ENCODE assay signal across 8 cellular contexts in genomic region chr12:47357006-47357405, GRCh38.
DNase-seq lines count a peak whose midpoint lies in the region; ATAC-seq and TF ChIP-seq lines count a peak whose summit lies in the region.
"Not testable (repeated sequence)": the region's sequence is repeated elsewhere in the genome, so short reads cannot be mapped to it uniquely, and the experiment has no call there.

No MANE protein-coding gene starts in this region.

- TF ChIP-seq CTCF in GM23338 (conservative IDR thresholded peaks at IDR 0.05; ENCODE audit: low read depth in 2 of 2); spleen (IDR thresholded peaks at IDR 0.05 in 8 of 11, conservative IDR thresholded peaks at IDR 0.05 in 3 of 11): not testable (repeated sequence)

- H3K36me3 Mint-ChIP-seq in GM23338 (ENCODE audit: low read depth), result not testable (repeated sequence)
- H3K36me3 Mint-ChIP-seq in T-helper 1 cell treated with Interleukin-12 subunit alpha and Interleukin-12 subunit beta and Interleukin-4 antibody, amounts not matched to agents 30 μg/mL and 1 μg/mL, for 36 hours (ENCODE audit: low read depth), result peaks cover 18% of the 10 kb centered on the region
- peaks cover 24% of the 10 kb centered on the region for H3K36me3 Mint-ChIP-seq in activated CD4-positive, alpha-beta memory T cell treated with anti-CD3 and anti-CD28 coated beads, Interleukin-2, amount 10 ng/mL, durations not matched to agents 7 days and 5 days (ENCODE audit: low read depth)
- H3K36me3 Mint-ChIP-seq in activated T-helper 17 cell treated with anti-CD3 and anti-CD28 coated beads, Interleukin-2, amount 50 U/mL, for 72 hours (ENCODE audit: low read depth), result peaks cover 40% of the 10 kb centered on the region
- peaks cover 31% of the 10 kb centered on the region for H3K36me3 Mint-ChIP-seq in activated naive CD8-positive, alpha-beta T cell treated with anti-CD3 and anti-CD28 coated beads, Interleukin-2, amount 10 ng/mL, durations not matched to agents 7 days and 5 days
- peaks cover 18% of the 10 kb centered on the region for H3K36me3 Mint-ChIP-seq in memory B cell

- peaks cover 0 to 31% (median 17%) of the 10 kb centered on the region in 11 experiments; a peak in 17 of 22 replicates for H3K9me3 ChIP-seq in BLaER1 treated with 17β-estradiol and CSF1 and Interleukin-3, amounts not matched to agents 10 nM and 100 nM (replicated peaks in 1 of 11)
- H3K9me3 ChIP-seq in spleen, result not testable (repeated sequence)

- peak overlapping the region; percentile 63 to 98 (median 92) for H3K27ac ChIP-seq in BLaER1 treated with 17β-estradiol and CSF1 and Interleukin-3, amounts not matched to agents 10 nM and 100 nM
- H3K27ac ChIP-seq in GM23338 (ENCODE audit: low read depth), result not testable (repeated sequence)
- peak overlapping the region; percentile 61 to 96 (median 82) for H3K27ac ChIP-seq in spleen

- H3K27me3 ChIP-seq in BLaER1 treated with 17β-estradiol and CSF1 and Interleukin-3, amounts not matched to agents 10 nM and 100 nM; GM23338 (ENCODE audit: insufficient read depth); spleen (replicated peaks in 1 of 7): not testable (repeated sequence)

- not testable (repeated sequence) for H2AFZ ChIP-seq in GM23338

- not testable (repeated sequence) for H4K20me1 ChIP-seq in BLaER1 treated with 17β-estradiol and CSF1 and Interleukin-3, amounts not matched to agents 10 nM and 100 nM; GM23338 (replicated peaks; ENCODE audit: insufficient read depth)

- not testable (repeated sequence) for TF ChIP-seq POLR2A in spleen (IDR thresholded peaks at IDR 0.05)

- H3K36me3 ChIP-seq in BLaER1 treated with 17β-estradiol and CSF1 and Interleukin-3, amounts not matched to agents 10 nM and 100 nM; GM23338 (ENCODE audit: insufficient read depth); spleen: not testable (repeated sequence)

- H3K4me3 Mint-ChIP-seq in GM23338; activated CD4-positive, alpha-beta memory T cell treated with anti-CD3 and anti-CD28 coated beads, Interleukin-2, amount 10 ng/mL, durations not matched to agents 7 days and 5 days: not testable (repeated sequence)
- H3K4me3 Mint-ChIP-seq in T-helper 1 cell treated with Interleukin-12 subunit alpha and Interleukin-12 subunit beta and Interleukin-4 antibody, amounts not matched to agents 30 μg/mL and 1 μg/mL, for 36 hours, result peak overlapping the region; percentile 69
- H3K4me3 Mint-ChIP-seq in activated T-helper 17 cell treated with anti-CD3 and anti-CD28 coated beads, Interleukin-2, amount 50 U/mL, for 72 hours, result peak overlapping the region; percentile 79
- H3K4me3 Mint-ChIP-seq in activated naive CD8-positive, alpha-beta T cell treated with anti-CD3 and anti-CD28 coated beads, Interleukin-2, amount 10 ng/mL, durations not matched to agents 7 days and 5 days, result peak overlapping the region; percentile 78
- peak overlapping the region; percentile 68 for H3K4me3 Mint-ChIP-seq in memory B cell

- not testable (repeated sequence) for H3K9me2 ChIP-seq in GM23338 (ENCODE audit: insufficient read depth)

- intact Hi-C loops in spleen (cut with DNase I; ENCODE audit: low total_unique reads), result not testable (repeated sequence)

- not testable (repeated sequence) for ATAC-seq in GM23338; activated T-helper 17 cell treated with anti-CD3 and anti-CD28 coated beads, Interleukin-2, amount 50 U/mL, for 72 hours (replicated peaks); activated naive CD8-positive, alpha-beta T cell treated with anti-CD3 and anti-CD28 coated beads, Interleukin-2, amount 10 ng/mL, durations not matched to agents 7 days and 5 days (ENCODE audit: low read depth); memory B cell (ENCODE audit: low read depth)

- peak overlapping the region; percentile 58 to 81 (median 71); a peak in 21 of 22 replicates for H3K4me2 ChIP-seq in BLaER1 treated with 17β-estradiol and CSF1 and Interleukin-3, amounts not matched to agents 10 nM and 100 nM
- not testable (repeated sequence) for H3K4me2 ChIP-seq in GM23338

- 86 to 93% (median 91%) methylated on average over 8 of the region's 8 CpGs for WGBS in spleen, 5 donors

- not testable (repeated sequence) for H3F3A ChIP-seq in GM23338 (replicated peaks; ENCODE audit: low read depth)

- DNase-seq in GM23338 (ENCODE audit: low spot score), result peak; percentile 13
- DNase-seq in activated CD4-positive, alpha-beta memory T cell treated with anti-CD3 and anti-CD28 coated beads, Interleukin-2, amount 10 ng/mL, durations not matched to agents 7 days and 5 days; activated naive CD8-positive, alpha-beta T cell treated with anti-CD3 and anti-CD28 coated beads, Interleukin-2, amount 10 ng/mL, durations not matched to agents 7 days and 5 days; memory B cell (ENCODE audit: low spot score in 2 of 2); spleen: not testable (repeated sequence)

- H3K9me3 Mint-ChIP-seq in GM23338; activated T-helper 17 cell treated with anti-CD3 and anti-CD28 coated beads, Interleukin-2, amount 50 U/mL, for 72 hours: not testable (repeated sequence)
- peaks cover 11% of the 10 kb centered on the region for H3K9me3 Mint-ChIP-seq in T-helper 1 cell treated with Interleukin-12 subunit alpha and Interleukin-12 subunit beta and Interleukin-4 antibody, amounts not matched to agents 30 μg/mL and 1 μg/mL, for 36 hours
- peaks cover 11% of the 10 kb centered on the region for H3K9me3 Mint-ChIP-seq in activated CD4-positive, alpha-beta memory T cell treated with anti-CD3 and anti-CD28 coated beads, Interleukin-2, amount 10 ng/mL, durations not matched to agents 7 days and 5 days
- H3K9me3 Mint-ChIP-seq in activated naive CD8-positive, alpha-beta T cell treated with anti-CD3 and anti-CD28 coated beads, Interleukin-2, amount 10 ng/mL, durations not matched to agents 7 days and 5 days, result peaks cover 10% of the 10 kb centered on the region
- peaks cover 15% of the 10 kb centered on the region for H3K9me3 Mint-ChIP-seq in memory B cell

- H3K4me1 Mint-ChIP-seq in GM23338, result not testable (repeated sequence)
- H3K4me1 Mint-ChIP-seq in T-helper 1 cell treated with Interleukin-12 subunit alpha and Interleukin-12 subunit beta and Interleukin-4 antibody, amounts not matched to agents 30 μg/mL and 1 μg/mL, for 36 hours (ENCODE audit: low read depth), result peaks cover 58% of the 10 kb centered on the region
- H3K4me1 Mint-ChIP-seq in activated CD4-positive, alpha-beta memory T cell treated with anti-CD3 and anti-CD28 coated beads, Interleukin-2, amount 10 ng/mL, durations not matched to agents 7 days and 5 days, result peaks cover 71% of the 10 kb centered on the region
- peaks cover 72% of the 10 kb centered on the region for H3K4me1 Mint-ChIP-seq in activated T-helper 17 cell treated with anti-CD3 and anti-CD28 coated beads, Interleukin-2, amount 50 U/mL, for 72 hours
- peaks cover 62% of the 10 kb centered on the region for H3K4me1 Mint-ChIP-seq in activated naive CD8-positive, alpha-beta T cell treated with anti-CD3 and anti-CD28 coated beads, Interleukin-2, amount 10 ng/mL, durations not matched to agents 7 days and 5 days
- peaks cover 62% of the 10 kb centered on the region for H3K4me1 Mint-ChIP-seq in memory B cell

- POLR2A ChIA-PET in activated CD4-positive, alpha-beta memory T cell treated with anti-CD3 and anti-CD28 coated beads, Interleukin-2, amount 10 ng/mL, durations not matched to agents 7 days and 5 days (lab: Charles Lee), result interaction anchor here (0.7 to 1.7 kb wide), 6 partner anchors 11 to 149 kb away, joined by 3 to 8 read pairs (median 4); no protein-coding TSS in a partner anchor
- POLR2A ChIA-PET in activated naive CD8-positive, alpha-beta T cell treated with anti-CD3 and anti-CD28 coated beads, Interleukin-2, amount 10 ng/mL, durations not matched to agents 7 days and 5 days (lab: Charles Lee), result interaction anchor here (0.6 to 1.4 kb wide), 6 partner anchors 34 to 147 kb away, joined by 3 to 5 read pairs (median 3); no protein-coding TSS in a partner anchor

- H3K9ac ChIP-seq in BLaER1 treated with 17β-estradiol and CSF1 and Interleukin-3, amounts not matched to agents 10 nM and 100 nM, result peak overlapping the region in 9 of 11 experiments; percentile 8 to 89 (median 72); a peak in 16 of 22 replicates

- H3K27ac Mint-ChIP-seq in GM23338, result not testable (repeated sequence)
- H3K27ac Mint-ChIP-seq in T-helper 1 cell treated with Interleukin-12 subunit alpha and Interleukin-12 subunit beta and Interleukin-4 antibody, amounts not matched to agents 30 μg/mL and 1 μg/mL, for 36 hours, result peak overlapping the region; percentile 92
- peak overlapping the region; percentile 84 for H3K27ac Mint-ChIP-seq in activated CD4-positive, alpha-beta memory T cell treated with anti-CD3 and anti-CD28 coated beads, Interleukin-2, amount 10 ng/mL, durations not matched to agents 7 days and 5 days
- H3K27ac Mint-ChIP-seq in activated T-helper 17 cell treated with anti-CD3 and anti-CD28 coated beads, Interleukin-2, amount 50 U/mL, for 72 hours, result peak overlapping the region; percentile 95
- peak overlapping the region; percentile 97 for H3K27ac Mint-ChIP-seq in activated naive CD8-positive, alpha-beta T cell treated with anti-CD3 and anti-CD28 coated beads, Interleukin-2, amount 10 ng/mL, durations not matched to agents 7 days and 5 days
- H3K27ac Mint-ChIP-seq in memory B cell, result peak overlapping the region; percentile 90

- not testable (repeated sequence) for H3K27me3 Mint-ChIP-seq in GM23338 (ENCODE audit: insufficient read depth, low read depth, poor library complexity); T-helper 1 cell treated with Interleukin-12 subunit alpha and Interleukin-12 subunit beta and Interleukin-4 antibody, amounts not matched to agents 30 μg/mL and 1 μg/mL, for 36 hours (ENCODE audit: low read depth); activated CD4-positive, alpha-beta memory T cell treated with anti-CD3 and anti-CD28 coated beads, Interleukin-2, amount 10 ng/mL, durations not matched to agents 7 days and 5 days; activated T-helper 17 cell treated with anti-CD3 and anti-CD28 coated beads, Interleukin-2, amount 50 U/mL, for 72 hours; activated naive CD8-positive, alpha-beta T cell treated with anti-CD3 and anti-CD28 coated beads, Interleukin-2, amount 10 ng/mL, durations not matched to agents 7 days and 5 days; memory B cell

- peaks cover 44 to 94% (median 53%) of the 10 kb centered on the region in 10 experiments for H3K4me1 ChIP-seq in BLaER1 treated with 17β-estradiol and CSF1 and Interleukin-3, amounts not matched to agents 10 nM and 100 nM
- H3K4me1 ChIP-seq in GM23338 (ENCODE audit: insufficient read depth), result not testable (repeated sequence)
- H3K4me1 ChIP-seq in spleen, result peaks cover 15 to 82% (median 49%) of the 10 kb centered on the region in 6 donors

- not testable (repeated sequence) for H3K79me2 ChIP-seq in GM23338 (replicated peaks; ENCODE audit: insufficient read depth)

- CTCF ChIA-PET in activated CD4-positive, alpha-beta memory T cell treated with anti-CD3 and anti-CD28 coated beads, Interleukin-2, amount 10 ng/mL, durations not matched to agents 7 days and 5 days (lab: Charles Lee), result not testable (repeated sequence)

- H3K4me3 ChIP-seq in BLaER1 treated with 17β-estradiol and CSF1 and Interleukin-3, amounts not matched to agents 10 nM and 100 nM; GM23338; spleen: not testable (repeated sequence)
